Comparison of ENCODE assay signal across 8 cellular contexts in genomic region chr19:3154957-3155736, GRCh38. TPM values are rescaled to one million over a fixed set of nuclear protein-coding genes. Genes with fewer than 3 reads are reported as not detected.
DNase-seq lines count a peak whose midpoint lies in the region; ATAC-seq and TF ChIP-seq lines count a peak whose summit lies in the region.

No MANE protein-coding gene starts in this region.

- H3K4ac ChIP-seq in trophoblast cell (ENCODE audit: low read depth, low read length): no peak overlapping the region

- H2AFZ ChIP-seq in trophoblast cell (ENCODE audit: insufficient read depth, low read length, poor library complexity) (peak overlapping the region; percentile 10), MM.1S (ENCODE audit: low read length) (no peak overlapping the region)

- H3K79me1 ChIP-seq in trophoblast cell (ENCODE audit: low read length): peaks cover 3% of the 10 kb centered on the region

- no peak overlapping the region for H3K27ac Mint-ChIP-seq in activated CD8-positive, alpha-beta memory T cell treated with anti-CD3 and anti-CD28 coated beads, Interleukin-2, amount 10 ng/mL, durations not matched to agents 7 days and 5 days

- no peak overlapping the region for H4K12ac ChIP-seq in trophoblast cell (ENCODE audit: low read depth, low read length)

- H3K9ac ChIP-seq in trophoblast cell (ENCODE audit: low read length) (no peak overlapping the region), MM.1S (ENCODE audit: low read length) (no peak overlapping the region)

- H4K8ac ChIP-seq in trophoblast cell (ENCODE audit: low read depth, low read length): peak overlapping the region; percentile 20

- H3K9me2 ChIP-seq in MM.1S (replicated peaks; ENCODE audit: insufficient read depth, low read length): no peaks in the 10 kb centered on the region; the same call in 1 of the 2 replicates

- WGBS in esophagus, 2 donors: 50 to 54% methylated on average over 21 of the region's 21 CpGs
- WGBS in trophoblast cell (ENCODE audit: extremely low coverage, insufficient coverage, insufficient read length): no CpG with 5 or more reads among the region's 21 CpGs

- peaks cover 6% of the 10 kb centered on the region for H3K9me3 Mint-ChIP-seq in activated CD8-positive, alpha-beta memory T cell treated with anti-CD3 and anti-CD28 coated beads, Interleukin-2, amount 10 ng/mL, durations not matched to agents 7 days and 5 days (ENCODE audit: low read depth)

- H3K4me3 Mint-ChIP-seq in activated CD8-positive, alpha-beta memory T cell treated with anti-CD3 and anti-CD28 coated beads, Interleukin-2, amount 10 ng/mL, durations not matched to agents 7 days and 5 days: no peak overlapping the region

- H3K27me3 Mint-ChIP-seq in activated CD8-positive, alpha-beta memory T cell treated with anti-CD3 and anti-CD28 coated beads, Interleukin-2, amount 10 ng/mL, durations not matched to agents 7 days and 5 days: no peaks in the 10 kb centered on the region

- no peak overlapping the region for H3K23ac ChIP-seq in trophoblast cell (ENCODE audit: low read length)

- H3K36me3 ChIP-seq in esophagus (ENCODE audit: control insufficient read depth in 2 of 2, insufficient read depth in 2 of 2, low read length in 1 of 2) (peaks cover 0 to 39% of the 10 kb centered on the region in 2 donors), trophoblast cell (ENCODE audit: control insufficient read depth in 1 of 2, insufficient read depth in 2 of 2, low read length in 2 of 2) (no peaks in the 10 kb centered on the region), MM.1S (replicated peaks; ENCODE audit: insufficient read depth, low read length) (no peaks in the 10 kb centered on the region)

- peaks cover 11% of the 10 kb centered on the region for H3K4me1 Mint-ChIP-seq in activated CD8-positive, alpha-beta memory T cell treated with anti-CD3 and anti-CD28 coated beads, Interleukin-2, amount 10 ng/mL, durations not matched to agents 7 days and 5 days

- no peak overlapping the region for H2BK5ac ChIP-seq in trophoblast cell (ENCODE audit: low read depth, low read length, poor library complexity)

- peak overlapping the region; percentile 18 for H3K18ac ChIP-seq in trophoblast cell (ENCODE audit: low read length)

- H4K20me1 ChIP-seq in MM.1S (ENCODE audit: insufficient read depth, low read length): no peaks in the 10 kb centered on the region

- H3K79me2 ChIP-seq in trophoblast cell (ENCODE audit: control insufficient read depth, insufficient read depth, low read length, poor library complexity) (no peaks in the 10 kb centered on the region), MM.1S (ENCODE audit: low read length) (no peaks in the 10 kb centered on the region)

- peaks cover 43% of the 10 kb centered on the region for H3K36me3 Mint-ChIP-seq in activated CD8-positive, alpha-beta memory T cell treated with anti-CD3 and anti-CD28 coated beads, Interleukin-2, amount 10 ng/mL, durations not matched to agents 7 days and 5 days

- no peak overlapping the region for H2AK5ac ChIP-seq in trophoblast cell (ENCODE audit: low read length)

- CTCF ChIA-PET in activated CD8-positive, alpha-beta memory T cell treated with anti-CD3 and anti-CD28 coated beads, Interleukin-2, amount 10 ng/mL, durations not matched to agents 7 days and 5 days (lab: Charles Lee): interaction anchor here (0.5 to 0.9 kb wide), 2 partner anchors 9 to 204 kb away, joined by 3 to 4 read pairs; no protein-coding TSS in a partner anchor

- H3K27me3 ChIP-seq in esophagus (ENCODE audit: control insufficient read depth in 1 of 2, insufficient read depth in 2 of 2, low read length in 2 of 2) (no peaks in the 10 kb centered on the region), trophoblast cell (ENCODE audit: insufficient read depth, low read length) (no peaks in the 10 kb centered on the region), MM.1S (replicated peaks; ENCODE audit: insufficient read depth, low read length) (peaks cover 70% of the 10 kb centered on the region)

- no peak overlapping the region for H3K14ac ChIP-seq in trophoblast cell (ENCODE audit: low read length)

- no peak for TF ChIP-seq CTCF in MM.1S (IDR thresholded peaks at IDR 0.05; ENCODE audit: low read length)

- no peak overlapping the region for H2BK12ac ChIP-seq in trophoblast cell (ENCODE audit: low read length)

- peak overlapping the region; percentile 59 to 73 for H3K27ac ChIP-seq in esophagus (ENCODE audit: low read depth in 2 of 2, low read length in 1 of 2)
- no peak overlapping the region for H3K27ac ChIP-seq in trophoblast cell (ENCODE audit: low read depth, low read length)
- H3K27ac ChIP-seq in MM.1S (ENCODE audit: low read length): no peak overlapping the region

- H3K4me1 ChIP-seq in esophagus (ENCODE audit: control insufficient read depth in 2 of 2, insufficient read depth in 2 of 2, low read length in 1 of 2): peaks cover 2 to 9% of the 10 kb centered on the region in 2 donors
- H3K4me1 ChIP-seq in trophoblast cell (ENCODE audit: control insufficient read depth in 1 of 2, insufficient read depth in 2 of 2, low read length in 2 of 2): peaks cover 4 to 9% of the 10 kb centered on the region in 2 experiments
- H3K4me1 ChIP-seq in MM.1S (ENCODE audit: low read length): no peaks in the 10 kb centered on the region

- no peaks in the 10 kb centered on the region for H3F3A ChIP-seq in MM.1S (ENCODE audit: insufficient read depth, low read length)

- H3K9me3 ChIP-seq in esophagus (ENCODE audit: control insufficient read depth in 2 of 2, insufficient read depth in 1 of 2, low read depth in 1 of 2, low read length in 1 of 2) (peaks cover 0 to 3% of the 10 kb centered on the region in 2 donors), trophoblast cell (ENCODE audit: insufficient read depth, low read depth, low read length) (peaks cover 6% of the 10 kb centered on the region), MM.1S (replicated peaks; ENCODE audit: insufficient read depth, low read length) (no peaks in the 10 kb centered on the region)

- no peak overlapping the region for H2BK120ac ChIP-seq in trophoblast cell (ENCODE audit: insufficient read depth, low read length, poor library complexity)

- ATAC-seq in GM21529 (IDR thresholded peaks at IDR 0.05; ENCODE audit: unreplicated experiment): peak; percentile 76
- ATAC-seq in activated CD8-positive, alpha-beta memory T cell treated with anti-CD3 and anti-CD28 coated beads, Interleukin-2, amount 10 ng/mL, durations not matched to agents 7 days and 5 days: peak; percentile 94

- H3K4me3 ChIP-seq in esophagus (ENCODE audit: low read depth in 1 of 2, low read length in 2 of 2) (no peak overlapping the region), trophoblast cell (ENCODE audit: low read depth, low read length) (no peak overlapping the region), MM.1S (ENCODE audit: low read length) (no peak overlapping the region)

- H4K91ac ChIP-seq in trophoblast cell (ENCODE audit: low read depth, low read length): no peak overlapping the region

- DNase-seq in CD1c-positive myeloid dendritic cell (ENCODE audit: extremely low spot score): peak; percentile 92
- peak; percentile 98 for DNase-seq in NCI-H2171 (lab: John Stamatoyannopoulos, UW)
- peak; percentile 91 for DNase-seq in activated CD8-positive, alpha-beta memory T cell treated with anti-CD3 and anti-CD28 coated beads, Interleukin-2, amount 10 ng/mL, durations not matched to agents 7 days and 5 days
- peak; percentile 100 for DNase-seq in trophoblast cell
- no peak for DNase-seq in OCI-M2 (lab: John Stamatoyannopoulos, UW; ENCODE audit: unreplicated experiment)
- DNase-seq in MM.1S: no peak

- H3K4me2 ChIP-seq in trophoblast cell (ENCODE audit: low read length) (no peak overlapping the region), MM.1S (ENCODE audit: low read depth, low read length) (no peak overlapping the region)

RNA-seq across cellular contexts. Expression of gene GNA15, which starts 19.3 kb away (rescaled TPM):
- 10 to 100 TPM; 23.7 to 39.8 TPM for total RNA-seq in activated CD8-positive, alpha-beta memory T cell treated with anti-CD3 and anti-CD28 coated beads, Interleukin-2, amount 10 ng/mL, durations not matched to agents 7 days and 5 days
- 100 to 1,000 TPM; 118 to 135 TPM for polyA plus RNA-seq in esophagus
- 0.03 TPM in 1 of 2 replicates, not detected in the other for polyA plus RNA-seq in trophoblast cell (2013)

RNA-seq across cellular contexts. Expression of gene S1PR4, which starts 23.4 kb away (rescaled TPM):
- 100 to 1,000 TPM; 122 to 155 TPM for total RNA-seq in activated CD8-positive, alpha-beta memory T cell treated with anti-CD3 and anti-CD28 coated beads, Interleukin-2, amount 10 ng/mL, durations not matched to agents 7 days and 5 days
- polyA plus RNA-seq in esophagus: 1 to 10 TPM; 1.5 to 2.4 TPM
- polyA plus RNA-seq in trophoblast cell (2013): not detected in 2 replicates

RNA-seq across cellular contexts. Expression of gene NCLN, which starts 30.6 kb away (rescaled TPM):
- 10 to 100 TPM; 67.3 to 71.6 TPM for total RNA-seq in activated CD8-positive, alpha-beta memory T cell treated with anti-CD3 and anti-CD28 coated beads, Interleukin-2, amount 10 ng/mL, durations not matched to agents 7 days and 5 days
- polyA plus RNA-seq in esophagus: 10 to 100 TPM; 23.9 to 24.9 TPM
- 46.0 and 49.1 TPM in 2 replicates for polyA plus RNA-seq in trophoblast cell (2013)

Comparison
In these comparisons a context has a peak if more than half of its experiments do, and no peak if none do; other contexts are left out.
1. DNase-seq: peak in CD1c-positive myeloid dendritic cell (single experiment), NCI-H2171 (single experiment), activated CD8-positive, alpha-beta memory T cell treated with anti-CD3 and anti-CD28 coated beads, Interleukin-2, amount 10 ng/mL, durations not matched to agents 7 days and 5 days (single experiment) and trophoblast cell (2 of 2); none in OCI-M2 (single experiment) and MM.1S (single experiment).
2. H3K27ac ChIP-seq: peak in esophagus (2 of 2); none in trophoblast cell (single experiment) and MM.1S (single experiment).